Comparison of ENCODE assay signal across 8 cellular contexts in genomic region chr10:13659887-13660544, GRCh38.
A peak's percentile ranks its signal among the peaks of the same experiment; 100 is the strongest.
DNase-seq lines count a peak whose midpoint lies in the region; ATAC-seq, FAIRE-seq and TF ChIP-seq lines count a peak whose summit lies in the region.

No MANE protein-coding gene starts in this region.

- no peaks in the 10 kb centered on the region for H3K9me3 ChIP-seq in PC-3 (ENCODE audit: low read length)
- H3K9me3 ChIP-seq in neural cell (ENCODE audit: low read length), result no peaks in the 10 kb centered on the region

- H3K4me1 ChIP-seq in PC-3 (ENCODE audit: insufficient read depth, low read length), result no peaks in the 10 kb centered on the region

- peaks cover 2% of the 10 kb centered on the region for H3K27me3 Mint-ChIP-seq in activated T-helper 1 cell treated with anti-CD3 and anti-CD28 coated beads, Interleukin-12 subunit alpha, Interleukin-12 subunit beta, Interleukin-2, Interleukin-4 antibody, amounts not matched to agents 30 ng/mL and 10 ng/mL and 1 ng/mL, durations not matched to agents 14 hours and 24 hours and 36 hours (ENCODE audit: insufficient read depth)

- H3K79me2 ChIP-seq in PC-3 (ENCODE audit: low read length) (no peaks in the 10 kb centered on the region), neural cell (replicated peaks; ENCODE audit: insufficient read depth, low read length) (no peaks in the 10 kb centered on the region)

- H3K4me3 ChIP-seq in PC-3 (ENCODE audit: low read length) (no peak overlapping the region), neural cell (ENCODE audit: low read length) (no peak overlapping the region)

- DNase-seq in H54 (ENCODE audit: insufficient read length, low spot score) (peak; percentile 85), PC-3 (peak; percentile 27), fibroblast of peridontal ligament (ENCODE audit: extremely low read depth) (peak; percentile 70)
- DNase-seq in activated T-helper 1 cell treated with anti-CD3 and anti-CD28 coated beads, Interleukin-12 subunit alpha, Interleukin-12 subunit beta, Interleukin-2, Interleukin-4 antibody, amounts not matched to agents 30 ng/mL and 10 ng/mL and 1 ng/mL, durations not matched to agents 14 hours and 24 hours and 36 hours (ENCODE audit: low spot score), result peak; percentile 34
- peak; percentile 54 for DNase-seq in stimulated activated naive CD4-positive, alpha-beta T cell treated with Interleukin-2 at 50 U/mL for 16 hours (lab: John Stamatoyannopoulos, UW)

- TF ChIP-seq POLR2A in H54 (IDR thresholded peaks at IDR 0.05; ENCODE audit: low read depth, low read length), result no peak

- H3K9me3 Mint-ChIP-seq in activated T-helper 1 cell treated with anti-CD3 and anti-CD28 coated beads, Interleukin-12 subunit alpha, Interleukin-12 subunit beta, Interleukin-2, Interleukin-4 antibody, amounts not matched to agents 30 ng/mL and 10 ng/mL and 1 ng/mL, durations not matched to agents 14 hours and 24 hours and 36 hours, result no peaks in the 10 kb centered on the region

- H3K27me3 ChIP-seq in PC-3 (ENCODE audit: low read length) (no peaks in the 10 kb centered on the region), neural cell (ENCODE audit: insufficient read depth, low read depth, low read length) (no peaks in the 10 kb centered on the region)

- H2AFZ ChIP-seq in PC-3 (ENCODE audit: low read length) (no peak overlapping the region), neural cell (ENCODE audit: low read depth, low read length) (no peak overlapping the region)

- H3K27ac ChIP-seq in C4-2B (no peak overlapping the region), PC-3 (ENCODE audit: low read length) (no peak overlapping the region), neural cell (ENCODE audit: low read length) (no peak overlapping the region)

- H3F3A ChIP-seq in PC-3 (ENCODE audit: low read length, unreplicated experiment), result no peaks in the 10 kb centered on the region
- no peaks in the 10 kb centered on the region for H3F3A ChIP-seq in neural cell (ENCODE audit: insufficient read depth, low read length, poor library complexity, severe bottlenecking)

- FAIRE-seq in H54 (lab: Jason Lieb, UNC), result no peak

- no peak overlapping the region for H3K27ac Mint-ChIP-seq in activated T-helper 1 cell treated with anti-CD3 and anti-CD28 coated beads, Interleukin-12 subunit alpha, Interleukin-12 subunit beta, Interleukin-2, Interleukin-4 antibody, amounts not matched to agents 30 ng/mL and 10 ng/mL and 1 ng/mL, durations not matched to agents 14 hours and 24 hours and 36 hours

- TF ChIP-seq CTCF in C4-2B (conservative IDR thresholded peaks at IDR 0.05) (peak; percentile 95), PC-3 (conservative IDR thresholded peaks at IDR 0.05; ENCODE audit: low read depth, low read length) (peak; percentile 81), neural cell (IDR thresholded peaks at IDR 0.05; ENCODE audit: poor library complexity, severe bottlenecking) (peak; percentile 76)

- ATAC-seq in PC-3 (no peak; the same call in 1 of the 2 replicates), HG02852 (IDR thresholded peaks at IDR 0.05; ENCODE audit: unreplicated experiment) (no peak)

- no TSS peak for BruUV-seq in PC-3 (replicated peaks; lab: Mats Ljungman, UMichigan)

- CTCF ChIA-PET in PC-3 (lab: Charles Lee), result interaction anchor here (0.5 to 0.7 kb wide), 2 partner anchors 117 to 714 kb away, joined by 5 to 9 read pairs; no protein-coding TSS in a partner anchor

- H4K20me1 ChIP-seq in PC-3 (ENCODE audit: low read length) (no peaks in the 10 kb centered on the region), neural cell (ENCODE audit: insufficient read depth) (no peaks in the 10 kb centered on the region)

- H3K4me2 ChIP-seq in PC-3 (ENCODE audit: low read length), result no peak overlapping the region
- no peak overlapping the region for H3K4me2 ChIP-seq in neural cell (ENCODE audit: low read length)

- TF ChIP-seq RAD21 in neural cell (conservative IDR thresholded peaks at IDR 0.05), result peak; percentile 74

- no peak for TF ChIP-seq EP300 in neural cell (conservative IDR thresholded peaks at IDR 0.05; ENCODE audit: poor library complexity, severe bottlenecking)

- H3K36me3 Mint-ChIP-seq in activated T-helper 1 cell treated with anti-CD3 and anti-CD28 coated beads, Interleukin-12 subunit alpha, Interleukin-12 subunit beta, Interleukin-2, Interleukin-4 antibody, amounts not matched to agents 30 ng/mL and 10 ng/mL and 1 ng/mL, durations not matched to agents 14 hours and 24 hours and 36 hours (ENCODE audit: low read depth), result peaks cover 2% of the 10 kb centered on the region

- H3K9me2 ChIP-seq in PC-3 (replicated peaks; ENCODE audit: low read length) (no peaks in the 10 kb centered on the region), neural cell (ENCODE audit: insufficient read depth, low read length) (no peaks in the 10 kb centered on the region)

- H3K9ac ChIP-seq in PC-3 (ENCODE audit: low read length) (no peak overlapping the region), neural cell (ENCODE audit: low read length) (no peak overlapping the region)

- POLR2A ChIA-PET in PC-3 (lab: Charles Lee; ENCODE audit: unreplicated experiment), result no interaction called here

- no peak overlapping the region for H3K4me3 Mint-ChIP-seq in activated T-helper 1 cell treated with anti-CD3 and anti-CD28 coated beads, Interleukin-12 subunit alpha, Interleukin-12 subunit beta, Interleukin-2, Interleukin-4 antibody, amounts not matched to agents 30 ng/mL and 10 ng/mL and 1 ng/mL, durations not matched to agents 14 hours and 24 hours and 36 hours

- H3K4me1 Mint-ChIP-seq in activated T-helper 1 cell treated with anti-CD3 and anti-CD28 coated beads, Interleukin-12 subunit alpha, Interleukin-12 subunit beta, Interleukin-2, Interleukin-4 antibody, amounts not matched to agents 30 ng/mL and 10 ng/mL and 1 ng/mL, durations not matched to agents 14 hours and 24 hours and 36 hours (ENCODE audit: low read depth), result peaks cover 7% of the 10 kb centered on the region

- H3K36me3 ChIP-seq in PC-3 (ENCODE audit: low read depth, low read length) (peaks cover 4% of the 10 kb centered on the region; the same call in 1 of the 2 replicates), neural cell (ENCODE audit: insufficient read depth, low read length) (no peaks in the 10 kb centered on the region)

- intact Hi-C loops in PC-3 (cut with micrococcal nuclease), result loop anchor here (1.0 to 5.0 kb wide), 2 partner anchors 118 to 188 kb away; no protein-coding TSS in a partner anchor
- intact Hi-C loops in activated T-helper 1 cell treated with anti-CD3 and anti-CD28 coated beads, Interleukin-12 subunit alpha, Interleukin-12 subunit beta, Interleukin-2, Interleukin-4 antibody, amounts not matched to agents 30 ng/mL and 10 ng/mL and 1 ng/mL, durations not matched to agents 14 hours and 24 hours and 36 hours (cut with micrococcal nuclease), result loop anchor here (1.0 kb wide), 1 partner anchor 118 kb away; no protein-coding TSS in a partner anchor

TF ChIP-seq in neural cell, 6 proteins besides CTCF, POLR2A, EP300 and RAD21:
- no peak for TF ChIP-seq EZH2 (IDR thresholded peaks at IDR 0.05; ENCODE audit: borderline replicate concordance, insufficient read depth, low read length, poor library complexity, severe bottlenecking)
- TF ChIP-seq REST (IDR thresholded peaks at IDR 0.05; ENCODE audit: borderline replicate concordance), result no peak
- no peak for TF ChIP-seq TAF1 (IDR thresholded peaks at IDR 0.05; ENCODE audit: low read depth)
- peak; percentile 78 for TF ChIP-seq SMC3 (conservative IDR thresholded peaks at IDR 0.05; ENCODE audit: poor library complexity)
- TF ChIP-seq MXI1 (conservative IDR thresholded peaks at IDR 0.05; ENCODE audit: poor library complexity, severe bottlenecking), result no peak

Comparison
In these comparisons a context has a peak if more than half of its experiments do, and no peak if none do; other contexts are left out.
1. DNase-seq: peak in every context shown above with its lines; median percentile 85 in H54; 70 in fibroblast of peridontal ligament; 54 in stimulated activated naive CD4-positive, alpha-beta T cell treated with Interleukin-2 at 50 U/mL for 16 hours; 34 in activated T-helper 1 cell treated with anti-CD3 and anti-CD28 coated beads, Interleukin-12 subunit alpha, Interleukin-12 subunit beta, Interleukin-2, Interleukin-4 antibody, amounts not matched to agents 30 ng/mL and 10 ng/mL and 1 ng/mL, durations not matched to agents 14 hours and 24 hours and 36 hours; 27 in PC-3.